Comparison of ENCODE assay signal across 1 cellular context in genomic region chr16:89393731-89394406, GRCh38.
TF ChIP-seq lines count a peak whose summit lies in the region.

No MANE protein-coding gene starts in this region.

TF ChIP-seq in HepG2, 621 proteins besides CTCF, POLR2A, EP300 and RAD21 (continued from another document):
- TF ChIP-seq SMAD9 (CRISPR knock-in tag; IDR thresholded peaks at IDR 0.05) = no peak
- TF ChIP-seq DNMT3B (CRISPR knock-in tag; conservative IDR thresholded peaks at IDR 0.05) = no peak
- TF ChIP-seq TFDP1 (CRISPR knock-in tag; IDR thresholded peaks at IDR 0.05; ENCODE audit: borderline replicate concordance) = no peak
- no peak for TF ChIP-seq DR1 (CRISPR knock-in tag; IDR thresholded peaks at IDR 0.05)
- TF ChIP-seq CC2D1A (CRISPR knock-in tag; IDR thresholded peaks at IDR 0.05) = no peak
- no peak for TF ChIP-seq CENPX (CRISPR knock-in tag; IDR thresholded peaks at IDR 0.05)
- peak; percentile 33; the same call in 1 of the 2 replicates for TF ChIP-seq ZFX (CRISPR knock-in tag; IDR thresholded peaks at IDR 0.05; ENCODE audit: low read depth)
- TF ChIP-seq ZNF264 (CRISPR knock-in tag; IDR thresholded peaks at IDR 0.05) = no peak
- TF ChIP-seq GPBP1L1 (CRISPR knock-in tag; IDR thresholded peaks at IDR 0.05) = no peak
- TF ChIP-seq ZNF367 (CRISPR knock-in tag; IDR thresholded peaks at IDR 0.05; ENCODE audit: borderline replicate concordance) = no peak
- no peak for TF ChIP-seq HINFP (CRISPR knock-in tag; IDR thresholded peaks at IDR 0.05; ENCODE audit: low read depth)
- no peak for TF ChIP-seq ZBTB44 (CRISPR knock-in tag; IDR thresholded peaks at IDR 0.05)
- TF ChIP-seq ZGPAT (CRISPR knock-in tag; IDR thresholded peaks at IDR 0.05) = no peak
- TF ChIP-seq ZNF207 (IDR thresholded peaks at IDR 0.05; ENCODE audit: borderline replicate concordance) = no peak
- no peak for TF ChIP-seq CERS6 (CRISPR knock-in tag; IDR thresholded peaks at IDR 0.05)
- TF ChIP-seq ZNF788 (CRISPR knock-in tag; IDR thresholded peaks at IDR 0.05; ENCODE audit: borderline replicate concordance) = no peak
- no peak for TF ChIP-seq TBX2 (CRISPR knock-in tag; IDR thresholded peaks at IDR 0.05; ENCODE audit: borderline replicate concordance)
- no peak for TF ChIP-seq TBX3 (IDR thresholded peaks at IDR 0.05; ENCODE audit: borderline replicate concordance)
- no peak for TF ChIP-seq HNRNPL (IDR thresholded peaks at IDR 0.05; ENCODE audit: low read depth, low read length)
- TF ChIP-seq TCF7 (IDR thresholded peaks at IDR 0.05; ENCODE audit: low read depth) = no peak
- TF ChIP-seq ZNF549 (CRISPR knock-in tag; IDR thresholded peaks at IDR 0.05) = no peak
- TF ChIP-seq ZNF431 (CRISPR knock-in tag; IDR thresholded peaks at IDR 0.05; ENCODE audit: borderline replicate concordance, low read depth) = no peak
- TF ChIP-seq ZKSCAN8 (CRISPR knock-in tag; IDR thresholded peaks at IDR 0.05; ENCODE audit: borderline replicate concordance) = no peak
- peak; percentile 40; the same call in 1 of the 2 replicates for TF ChIP-seq MXD1 (CRISPR knock-in tag; IDR thresholded peaks at IDR 0.05)
- no peak for TF ChIP-seq HMGXB4 (CRISPR knock-in tag; IDR thresholded peaks at IDR 0.05; ENCODE audit: borderline replicate concordance in 1 of 2, low read depth in 1 of 2)
- no peak for TF ChIP-seq ZFP62 (CRISPR knock-in tag; IDR thresholded peaks at IDR 0.05)
- TF ChIP-seq TFE3 (CRISPR knock-in tag; IDR thresholded peaks at IDR 0.05) = no peak
- no peak for TF ChIP-seq ZC3H4 (CRISPR knock-in tag; IDR thresholded peaks at IDR 0.05; ENCODE audit: borderline replicate concordance)
- TF ChIP-seq ERF (CRISPR knock-in tag; IDR thresholded peaks at IDR 0.05) = no peak
- no peak for TF ChIP-seq ZNF576 (CRISPR knock-in tag; IDR thresholded peaks at IDR 0.05)
- no peak for TF ChIP-seq ZNF160 (CRISPR knock-in tag; IDR thresholded peaks at IDR 0.05)
